ENCODE assay signal across 1 cellular context in genomic region chr7:134458806-134459698, GRCh38.
TF ChIP-seq lines count a peak whose summit lies in the region.

TSS of gene AKR1B1 (minus strand) at chr7:134459100. CDS start at chr7:134459062, 38 bp downstream.

TF ChIP-seq in HepG2, 621 proteins besides CTCF, POLR2A, EP300 and RAD21 (continued from another document and continues in another):
- TF ChIP-seq ATF2 (CRISPR knock-in tag; IDR thresholded peaks at IDR 0.05): no peak
- TF ChIP-seq BRD4 (CRISPR knock-in tag; IDR thresholded peaks at IDR 0.05): no peak
- TF ChIP-seq NFAT5 (CRISPR knock-in tag; IDR thresholded peaks at IDR 0.05): no peak
- no peak for TF ChIP-seq JUNB (CRISPR knock-in tag; IDR thresholded peaks at IDR 0.05; ENCODE audit: borderline replicate concordance)
- no peak for TF ChIP-seq THYN1 (CRISPR knock-in tag; IDR thresholded peaks at IDR 0.05; ENCODE audit: borderline replicate concordance, low read depth)
- no peak for TF ChIP-seq PHF5A (CRISPR knock-in tag; IDR thresholded peaks at IDR 0.05; ENCODE audit: low read depth, unreplicated experiment)
- no peak for TF ChIP-seq ZNF260 (CRISPR knock-in tag; IDR thresholded peaks at IDR 0.05; ENCODE audit: borderline replicate concordance, low read depth)
- peak; percentile 82; the same call in 1 of the 2 replicates for TF ChIP-seq KDM2A (CRISPR knock-in tag; IDR thresholded peaks at IDR 0.05; ENCODE audit: borderline replicate concordance, low read depth)
- no peak for TF ChIP-seq ZNF296 (CRISPR knock-in tag; conservative IDR thresholded peaks at IDR 0.05)
- TF ChIP-seq POLR2AphosphoS2 (IDR thresholded peaks at IDR 0.05; ENCODE audit: low read depth, low read length): no peak
- TF ChIP-seq ZSCAN21 (CRISPR knock-in tag; IDR thresholded peaks at IDR 0.05; ENCODE audit: borderline replicate concordance): no peak
- peak; percentile 52 for TF ChIP-seq RARA (CRISPR knock-in tag; IDR thresholded peaks at IDR 0.05)
- no peak for TF ChIP-seq DDIT3 (CRISPR knock-in tag; IDR thresholded peaks at IDR 0.05)
- TF ChIP-seq TFDP2 (CRISPR knock-in tag; IDR thresholded peaks at IDR 0.05): peak; percentile 94
- 0 out of 2 replicates have a peak, but pooled peaks have one; percentile 74 for TF ChIP-seq ZNF225 (CRISPR knock-in tag; IDR thresholded peaks at IDR 0.05)
- TF ChIP-seq SKIL (CRISPR knock-in tag; IDR thresholded peaks at IDR 0.05; ENCODE audit: borderline replicate concordance): no peak
- TF ChIP-seq ZNF276 (CRISPR knock-in tag; IDR thresholded peaks at IDR 0.05; ENCODE audit: low read depth): no peak; the same call in 1 of the 2 replicates
- peak; percentile 91 for TF ChIP-seq ZC3H13 (CRISPR knock-in tag; IDR thresholded peaks at IDR 0.05)
- TF ChIP-seq ERF (CRISPR knock-in tag; IDR thresholded peaks at IDR 0.05): no peak
- 0 out of 2 replicates have a peak, but pooled peaks have one; percentile 32 for TF ChIP-seq HOXD1 (CRISPR knock-in tag; IDR thresholded peaks at IDR 0.05)
- no peak for TF ChIP-seq ZBTB38 (CRISPR knock-in tag; IDR thresholded peaks at IDR 0.05)
- no peak for TF ChIP-seq SRSF9 (IDR thresholded peaks at IDR 0.05; ENCODE audit: borderline replicate concordance, insufficient read depth, low read depth, low read length, poor library complexity, severe bottlenecking)
- no peak for TF ChIP-seq SP1 (IDR thresholded peaks at IDR 0.05)
- peak; percentile 75 for TF ChIP-seq SP1 (CRISPR knock-in tag; IDR thresholded peaks at IDR 0.05)
- TF ChIP-seq ZNF740 (CRISPR knock-in tag; IDR thresholded peaks at IDR 0.05): no peak
- TF ChIP-seq ZNF451 (CRISPR knock-in tag; IDR thresholded peaks at IDR 0.05): no peak
- no peak; the same call in 1 of the 2 replicates for TF ChIP-seq RORA (CRISPR knock-in tag; IDR thresholded peaks at IDR 0.05)
- TF ChIP-seq THAP8 (CRISPR knock-in tag; IDR thresholded peaks at IDR 0.05; ENCODE audit: borderline replicate concordance): no peak
- no peak; the same call in 1 of the 2 replicates for TF ChIP-seq MEIS2 (CRISPR knock-in tag; IDR thresholded peaks at IDR 0.05)
- no peak for TF ChIP-seq HMGA1 (CRISPR knock-in tag; conservative IDR thresholded peaks at IDR 0.05)
- TF ChIP-seq HOMEZ (CRISPR knock-in tag; IDR thresholded peaks at IDR 0.05; ENCODE audit: low read depth): peak; percentile 96
- peak; percentile 58 for TF ChIP-seq FOSL2 (CRISPR knock-in tag; IDR thresholded peaks at IDR 0.05)
- no peak for TF ChIP-seq ZBTB20 (CRISPR knock-in tag; IDR thresholded peaks at IDR 0.05; ENCODE audit: borderline replicate concordance, low read depth)
- peak; percentile 55 for TF ChIP-seq KMT2A (CRISPR knock-in tag; IDR thresholded peaks at IDR 0.05)
- TF ChIP-seq CBX2 (IDR thresholded peaks at IDR 0.05; ENCODE audit: low read depth, low read length): no peak
- TF ChIP-seq CBX2 (CRISPR knock-in tag; IDR thresholded peaks at IDR 0.05; ENCODE audit: low read depth): no peak
- TF ChIP-seq ZBTB39 (CRISPR knock-in tag; IDR thresholded peaks at IDR 0.05): no peak
- TF ChIP-seq ZNF576 (CRISPR knock-in tag; IDR thresholded peaks at IDR 0.05): no peak
- TF ChIP-seq ZMAT3 (CRISPR knock-in tag; conservative IDR thresholded peaks at IDR 0.05): no peak
